ENCODE assay signal across 17 cellular contexts in genomic region chr2:173043466-173043865, GRCh38. TPM values are rescaled to one million over a fixed set of nuclear protein-coding genes. Genes with fewer than 3 reads are reported as not detected.
DNase-seq lines count a peak whose midpoint lies in the region; ATAC-seq and TF ChIP-seq lines count a peak whose summit lies in the region.
"Had no signal": no experiment of that assay in that cellular context is flagged by ENCODE, and none has a peak within 500 bp of the region (broad histone marks: within the 10 kb centered on the region; RNA-seq: fewer than 3 reads in every experiment).

No MANE protein-coding gene starts in this region.

- H3K27ac Mint-ChIP-seq in activated CD4-positive, alpha-beta T cell treated with anti-CD3 and anti-CD28 coated beads, Interleukin-2, amount 10 ng/mL, durations not matched to agents 7 days and 5 days: no peak overlapping the region
- H3K27ac Mint-ChIP-seq: activated naive CD4-positive, alpha-beta T cell treated with anti-CD3 and anti-CD28 coated beads, Interleukin-2, amount 10 ng/mL, durations not matched to agents 7 days and 5 days; CD8-positive, alpha-beta T cell; effector memory CD8-positive, alpha-beta T cell had no signal

- H3K9me3 ChIP-seq in fibroblast of lung (ENCODE audit: control insufficient read depth, insufficient read depth, low read depth, low read length): no peaks in the 10 kb centered on the region
- H3K9me3 ChIP-seq: tibial nerve had no signal

- H4K20me1 ChIP-seq in fibroblast of lung (ENCODE audit: control insufficient read depth, extremely low read depth, insufficient read depth, low read length): no peaks in the 10 kb centered on the region

- intact Hi-C loops in Right ventricle myocardium inferior (cut with DNase I): no loop called here
- intact Hi-C loops in cardiac septum (cut with DNase I): no loop called here

- H3K23ac ChIP-seq in mesendoderm (ENCODE audit: low read length): no peak overlapping the region

- H2BK15ac ChIP-seq in mesendoderm (replicated peaks; ENCODE audit: low read depth): no peak overlapping the region

- no peak for TF ChIP-seq CTCF in fibroblast of lung (conservative IDR thresholded peaks at IDR 0.05 in 1 of 2, IDR thresholded peaks at IDR 0.05 in 1 of 2; ENCODE audit: low read depth in 1 of 2, low read length in 2 of 2)

- H4K5ac ChIP-seq in mesendoderm (ENCODE audit: low read length): no peak overlapping the region

- H3K27ac ChIP-seq in fibroblast of lung (ENCODE audit: insufficient read depth, low read length) (no peak overlapping the region), mesendoderm (ENCODE audit: low read depth, low read length) (no peak overlapping the region)
- H3K27ac ChIP-seq: foreskin keratinocyte, tibial nerve had no signal

- H3K4me3 Mint-ChIP-seq in activated CD4-positive, alpha-beta T cell treated with anti-CD3 and anti-CD28 coated beads, Interleukin-2, amount 10 ng/mL, durations not matched to agents 7 days and 5 days: no peak overlapping the region
- H3K4me3 Mint-ChIP-seq: activated naive CD4-positive, alpha-beta T cell treated with anti-CD3 and anti-CD28 coated beads, Interleukin-2, amount 10 ng/mL, durations not matched to agents 7 days and 5 days; CD8-positive, alpha-beta T cell; effector memory CD8-positive, alpha-beta T cell had no signal

- no peaks in the 10 kb centered on the region for H3K27me3 Mint-ChIP-seq in activated CD4-positive, alpha-beta T cell treated with anti-CD3 and anti-CD28 coated beads, Interleukin-2, amount 10 ng/mL, durations not matched to agents 7 days and 5 days
- H3K27me3 Mint-ChIP-seq: effector memory CD8-positive, alpha-beta T cell had no signal

- ATAC-seq in Right ventricle myocardium inferior (peak; percentile 69), GM21526 (IDR thresholded peaks at IDR 0.05; ENCODE audit: low FRiP score, unreplicated experiment) (no peak)
- ATAC-seq: CD8-positive, alpha-beta T cell; effector memory CD8-positive, alpha-beta T cell; foreskin keratinocyte had no signal

- no CpG with 5 or more reads among the region's 7 CpGs for whole genome bisulfite sequencing in mesendoderm (ENCODE audit: extremely low coverage, insufficient coverage, low lambda C conversion rate)

- no peaks in the 10 kb centered on the region for H3K27me3 ChIP-seq in fibroblast of lung (ENCODE audit: control insufficient read depth, insufficient read depth, low read length)
- H3K27me3 ChIP-seq in mesendoderm (ENCODE audit: insufficient read depth, low read length, poor library complexity): no peaks in the 10 kb centered on the region
- H3K27me3 ChIP-seq: foreskin keratinocyte, tibial nerve had no signal

- H3K4me3 ChIP-seq in fibroblast of lung (replicated peaks in 1 of 4; ENCODE audit: control extremely low read depth in 1 of 4, insufficient read depth in 1 of 4, low read depth in 3 of 4, low read length in 4 of 4) (no peak overlapping the region), mesendoderm (ENCODE audit: low read length) (no peak overlapping the region)
- H3K4me3 ChIP-seq: tibial nerve had no signal

- POLR2A ChIA-PET in activated CD4-positive, alpha-beta T cell treated with anti-CD3 and anti-CD28 coated beads, Interleukin-2, amount 10 ng/mL, durations not matched to agents 7 days and 5 days (lab: Charles Lee): no interaction called here

- no peak overlapping the region for H2AFZ ChIP-seq in fibroblast of lung (ENCODE audit: low read length)

- H3K79me2 ChIP-seq in fibroblast of lung (ENCODE audit: control insufficient read depth, insufficient read depth, low read length) (no peaks in the 10 kb centered on the region), mesendoderm (ENCODE audit: control insufficient read depth, insufficient read depth, low read length) (no peaks in the 10 kb centered on the region)

- H4K8ac ChIP-seq in mesendoderm (ENCODE audit: low read depth, low read length): no peak overlapping the region

- H2BK5ac ChIP-seq in mesendoderm (ENCODE audit: low read length): no peak overlapping the region

- no peaks in the 10 kb centered on the region for H3K4me1 Mint-ChIP-seq in activated CD4-positive, alpha-beta T cell treated with anti-CD3 and anti-CD28 coated beads, Interleukin-2, amount 10 ng/mL, durations not matched to agents 7 days and 5 days
- H3K4me1 Mint-ChIP-seq: activated naive CD4-positive, alpha-beta T cell treated with anti-CD3 and anti-CD28 coated beads, Interleukin-2, amount 10 ng/mL, durations not matched to agents 7 days and 5 days had no signal

- no peaks in the 10 kb centered on the region for H3K36me3 Mint-ChIP-seq in activated CD4-positive, alpha-beta T cell treated with anti-CD3 and anti-CD28 coated beads, Interleukin-2, amount 10 ng/mL, durations not matched to agents 7 days and 5 days (ENCODE audit: low read depth)
- H3K36me3 Mint-ChIP-seq: activated naive CD4-positive, alpha-beta T cell treated with anti-CD3 and anti-CD28 coated beads, Interleukin-2, amount 10 ng/mL, durations not matched to agents 7 days and 5 days; CD8-positive, alpha-beta T cell had no signal

- peak overlapping the region; percentile 8 for H3K4me2 ChIP-seq in fibroblast of lung (ENCODE audit: extremely low read depth, insufficient read depth, low read length)
- no peak overlapping the region for H3K4me2 ChIP-seq in mesendoderm (ENCODE audit: low read length)

- no peaks in the 10 kb centered on the region for H3K9me3 Mint-ChIP-seq in activated CD4-positive, alpha-beta T cell treated with anti-CD3 and anti-CD28 coated beads, Interleukin-2, amount 10 ng/mL, durations not matched to agents 7 days and 5 days
- H3K9me3 Mint-ChIP-seq: activated naive CD4-positive, alpha-beta T cell treated with anti-CD3 and anti-CD28 coated beads, Interleukin-2, amount 10 ng/mL, durations not matched to agents 7 days and 5 days; CD8-positive, alpha-beta T cell; effector memory CD8-positive, alpha-beta T cell had no signal

- no peak overlapping the region for H2AK5ac ChIP-seq in mesendoderm (ENCODE audit: low read length)

- H3K36me3 ChIP-seq in fibroblast of lung (ENCODE audit: control insufficient read depth, insufficient read depth, low read length) (no peaks in the 10 kb centered on the region), mesendoderm (ENCODE audit: control insufficient read depth, insufficient read depth, low read length) (no peaks in the 10 kb centered on the region)
- H3K36me3 ChIP-seq: tibial nerve had no signal

- no peak overlapping the region for H3K4ac ChIP-seq in mesendoderm (ENCODE audit: low read depth, low read length)

- H3K4me1 ChIP-seq in fibroblast of lung (ENCODE audit: control insufficient read depth, extremely low read depth, insufficient read depth, low read length) (peaks cover 12% of the 10 kb centered on the region), mesendoderm (ENCODE audit: control insufficient read depth, low read depth, low read length) (peaks cover 2% of the 10 kb centered on the region)

- H3K79me1 ChIP-seq in mesendoderm (ENCODE audit: low read length): no peaks in the 10 kb centered on the region

- no peak overlapping the region for H2BK120ac ChIP-seq in mesendoderm (ENCODE audit: low read depth, low read length)

- H3K18ac ChIP-seq in mesendoderm (ENCODE audit: low read length): peak overlapping the region; percentile 3

- CTCF ChIA-PET in activated CD4-positive, alpha-beta T cell treated with anti-CD3 and anti-CD28 coated beads, Interleukin-2, amount 10 ng/mL, durations not matched to agents 7 days and 5 days (lab: Charles Lee): no interaction called here

- H3K56ac ChIP-seq in mesendoderm (ENCODE audit: low read length): no peak overlapping the region

- DNase-seq in Right ventricle myocardium inferior (ENCODE audit: missing footprints) (no peak), cardiac septum (ENCODE audit: low spot score) (no peak), fibroblast of lung (ENCODE audit: low read depth in 2 of 2) (no peak), mesendoderm (no peak), HUDEP-2 (lab: John Stamatoyannopoulos, UW; ENCODE audit: unreplicated experiment in 76 of 76) (no peak), NCI-H2171 (lab: John Stamatoyannopoulos, UW) (no peak)
- no peak for DNase-seq in activated CD4-positive, alpha-beta T cell treated with anti-CD3 and anti-CD28 coated beads, Interleukin-2, amount 10 ng/mL, durations not matched to agents 7 days and 5 days
- DNase-seq: activated naive CD4-positive, alpha-beta T cell treated with anti-CD3 and anti-CD28 coated beads, Interleukin-2, amount 10 ng/mL, durations not matched to agents 7 days and 5 days; CD8-positive, alpha-beta T cell; effector memory CD8-positive, alpha-beta T cell; foreskin keratinocyte; NCI-H1092; OCI-M1; retina; stimulated activated CD8-positive, alpha-beta memory T cell treated with anti-CD3 and anti-CD28 coated beads, Interleukin-4, amount 100 ng/mL, for 48 hours had no signal

- no peak overlapping the region for H3K9ac ChIP-seq in fibroblast of lung (ENCODE audit: insufficient read depth, low read length)
- no peak overlapping the region for H3K9ac ChIP-seq in mesendoderm (ENCODE audit: low read length)

RNA-seq across cellular contexts. Expression of gene MAP3K20, which starts 32.2 kb away (rescaled TPM):
- total RNA-seq in Right ventricle myocardium inferior (435 TPM), cardiac septum (519 TPM), fibroblast of lung (120 and 138 TPM in 2 replicates)
- 59.3 and 105 TPM in 2 replicates for polyA plus RNA-seq in fibroblast of lung
- 37.0 and 69.9 TPM in 2 replicates for polyA plus RNA-seq in fibroblast of lung (2012)
- 11.8 and 28.4 TPM in 2 replicates for polyA minus RNA-seq in fibroblast of lung (ENCODE audit: low replicate concordance)
- polyA plus RNA-seq in mesendoderm (2013, experiment 1 of 2): 9.1 TPM
- 9.1 TPM for polyA plus RNA-seq in mesendoderm (2013, experiment 2 of 2)
- 10 to 100 TPM; 14.5 to 15.1 TPM for total RNA-seq in activated CD4-positive, alpha-beta T cell treated with anti-CD3 and anti-CD28 coated beads, Interleukin-2, amount 10 ng/mL, durations not matched to agents 7 days and 5 days
